In the genomic region with DNA sequence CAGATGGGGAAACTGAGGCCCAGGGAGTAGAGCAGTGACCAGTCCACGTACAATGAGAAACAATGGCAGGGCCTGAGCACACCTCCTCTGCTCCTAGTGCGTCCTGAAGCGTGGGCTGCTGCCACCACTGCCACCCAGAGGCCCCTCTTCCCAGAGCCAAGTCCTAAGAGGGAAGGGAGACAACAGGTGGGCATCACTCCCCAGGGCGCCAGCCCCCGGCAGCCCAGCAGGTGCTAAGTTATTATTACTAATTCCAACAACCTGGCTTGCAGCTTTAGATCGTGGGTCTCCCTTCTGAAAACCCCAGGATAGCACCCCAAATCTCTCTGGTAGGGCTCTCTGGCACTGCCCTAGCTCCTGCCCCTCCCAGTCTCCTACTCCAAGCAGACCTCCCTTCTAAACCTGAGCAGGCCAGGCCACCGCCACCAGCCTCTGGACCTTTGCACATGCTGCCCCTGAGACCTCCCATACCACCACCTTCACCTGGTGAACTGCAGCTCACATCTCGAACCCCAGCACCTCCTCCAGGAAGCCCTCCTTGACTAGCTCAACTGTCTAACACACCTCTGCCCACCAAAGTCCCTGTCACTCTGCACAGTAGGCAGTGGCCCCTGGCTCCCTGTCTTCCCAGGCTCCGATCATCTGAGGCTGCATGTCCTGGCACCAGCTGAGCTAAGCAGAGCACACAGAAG, we compare ENCODE assay signal across 1 cellular context.
TF ChIP-seq lines count a peak whose summit lies in the region.

No MANE protein-coding gene starts in this region.

TF ChIP-seq in K562, 482 proteins besides CTCF, POLR2A, EP300 and RAD21 (continued from another document):
- TF ChIP-seq ZFP36 (IDR thresholded peaks at IDR 0.05; ENCODE audit: low read depth, low read length, partially characterized antibody) (peak; percentile 95), RBM25 (IDR thresholded peaks at IDR 0.05; ENCODE audit: low read depth, low read length, severe bottlenecking) (peak; percentile 34), ZNF436 (CRISPR knock-in tag; IDR thresholded peaks at IDR 0.05) (peak; percentile 40; the same call in 1 of the 2 replicates)
